In the genomic region with DNA sequence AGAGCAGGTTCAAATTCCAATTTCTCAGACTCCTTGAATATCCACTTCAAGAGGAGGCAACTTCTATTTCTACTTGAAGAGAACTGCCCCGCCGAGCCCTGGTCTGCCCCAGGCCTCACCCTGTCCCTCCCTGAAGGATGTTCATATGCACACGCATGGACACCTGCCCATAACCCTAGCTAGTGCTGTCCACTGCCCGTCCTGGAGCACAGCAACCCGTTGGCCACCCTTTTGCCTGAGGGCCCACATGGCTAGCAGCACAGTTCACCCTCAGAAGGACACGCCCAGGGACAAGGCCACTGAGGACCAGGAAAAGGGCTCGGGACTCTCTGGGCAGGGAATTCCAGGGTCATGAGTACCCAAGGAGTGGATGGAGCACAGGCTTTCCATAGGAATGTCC, we compare ENCODE assay signal across 27 cellular contexts.
"Had no signal": no experiment of that assay in that cellular context is flagged by ENCODE, and none has a peak within 500 bp of the region (broad histone marks: within the 10 kb centered on the region; RNA-seq: fewer than 3 reads in every experiment).

No MANE protein-coding gene starts in this region.

- ATAC-seq: naive thymus-derived CD8-positive, alpha-beta T cell; natural killer cell treated with Interleukin-12 subunit alpha and Interleukin-12 subunit beta and Interleukin-15 and Interleukin-18, amount 100 ng/mL, for 72 hours; psoas muscle; right cardiac atrium; right lobe of liver; stimulated activated effector memory CD8-positive, alpha-beta T cell treated with anti-CD3 and anti-CD28 coated beads, Interleukin-12 subunit alpha, Interleukin-12 subunit beta, amount 100 ng/mL, for 72 hours; stimulated activated naive B cell treated with anti-CD40 and anti-IgM and Interleukin-4, amounts not matched to agents 10 μg/mL and 1 μg/mL and 100 μg/mL, for 72 hours had no signal

- H3K79me2 ChIP-seq: parathyroid adenoma had no signal

- H3K4me3 ChIP-seq: ovary, psoas muscle, right lobe of liver, sigmoid colon, stomach, thoracic aorta, thyroid gland, tibial nerve, vagina had no signal

- H2AFZ ChIP-seq: parathyroid adenoma had no signal

- H3K4me1 ChIP-seq: parathyroid adenoma, psoas muscle, right lobe of liver, sigmoid colon, stomach, thyroid gland, vagina had no signal

- H3K36me3 ChIP-seq: neutrophil, ovary, right lobe of liver, sigmoid colon, stomach, thoracic aorta, thyroid gland, tibial nerve, vagina had no signal

- H3K27ac ChIP-seq: neutrophil, ovary, parathyroid adenoma, psoas muscle, right lobe of liver, sigmoid colon, stomach, thoracic aorta, thyroid gland, tibial nerve, vagina had no signal

- H3K27me3 ChIP-seq: neutrophil, ovary, right lobe of liver, sigmoid colon, stomach, thyroid gland, tibial nerve, vagina had no signal

- H3K9me3 ChIP-seq: neutrophil, ovary, psoas muscle, right lobe of liver, sigmoid colon, stomach, thoracic aorta, thyroid gland, tibial nerve, vagina had no signal

- DNase-seq: naive B cell; naive thymus-derived CD8-positive, alpha-beta T cell; nephron progenitor cell; nucleus accumbens; ovary; posterior cingulate gyrus; psoas muscle; right cardiac atrium; right lobe of liver; sigmoid colon; small intestine; stimulated activated CD4-positive, alpha-beta T cell treated with anti-CD3 and anti-CD28 coated beads, Interleukin-15, amount 100 ng/mL, for 24 hours; stimulated activated CD4-positive, alpha-beta T cell treated with anti-CD3 and anti-CD28 coated beads, Interleukin-2, amount 100 ng/mL, for 24 hours; stimulated activated CD4-positive, alpha-beta T cell treated with anti-CD3 and anti-CD28 coated beads, Interleukin-2, amount 100 ng/mL, for 48 hours; stimulated activated CD4-positive, alpha-beta T cell treated with anti-CD3 and anti-CD28 coated beads, Interleukin-4, amount 100 ng/mL, for 24 hours; stimulated activated naive B cell treated with anti-CD40 and anti-IgM and Interleukin-4, amounts not matched to agents 10 μg/mL and 1 μg/mL and 100 μg/mL, for 72 hours; stimulated activated naive CD4-positive, alpha-beta T cell treated with Interleukin-2 at 50 U/mL for 16 hours; stomach; thyroid gland had no signal

- FAIRE-seq: small intestine, urothelium cell line had no signal

- H3K9ac ChIP-seq: parathyroid adenoma had no signal
